In the genomic region with DNA sequence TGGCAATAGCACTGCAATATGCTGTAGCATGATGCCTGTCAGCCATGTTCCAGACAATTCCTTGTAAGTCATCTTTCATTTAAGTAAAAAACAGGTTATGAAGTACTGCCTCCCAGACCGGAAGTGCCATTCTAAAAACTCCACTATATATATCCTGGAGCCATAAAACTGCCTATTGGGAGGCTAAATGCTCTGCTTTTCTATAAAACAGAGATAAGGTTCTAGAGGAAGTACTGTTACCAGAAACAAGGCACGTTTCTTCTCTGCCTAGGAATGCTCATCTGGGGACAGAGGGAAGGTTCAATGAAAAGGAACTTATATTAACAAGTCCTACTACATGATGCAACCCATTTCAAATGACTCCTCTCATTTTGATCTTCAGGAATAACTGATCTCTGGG, we compare ENCODE assay signal across 19 cellular contexts.
"Had no signal": no experiment of that assay in that cellular context is flagged by ENCODE, and none has a peak within 500 bp of the region (broad histone marks: within the 10 kb centered on the region; RNA-seq: fewer than 3 reads in every experiment).

No MANE protein-coding gene starts in this region.

- DNase-seq: erythroblast; heart right ventricle; immature natural killer cell; left ventricle myocardium inferior; lower lobe of right lung; occipital lobe; pancreas; right cardiac atrium; small intestine; stimulated activated CD4-positive, alpha-beta T cell treated with anti-CD3 and anti-CD28 coated beads, Interleukin-12 subunit alpha, Interleukin-12 subunit beta, amount 100 ng/mL, for 4 hours; stimulated activated naive CD4-positive, alpha-beta T cell; stomach; substantia nigra; trophoblast cell had no signal

- H3K27me3 ChIP-seq: heart right ventricle, pancreas, stomach had no signal

- H3K27me3 Mint-ChIP-seq: dendritic cell treated with granulocyte-macrophage colony-stimulating factor and Interleukin-4, amounts not matched to agents 40 ng/mL and 50 ng/mL, for 4 days; memory B cell; progenitor cell of endocrine pancreas had no signal

- H3K4me1 Mint-ChIP-seq: immature natural killer cell, memory B cell had no signal

- H3K4me3 Mint-ChIP-seq: dendritic cell treated with granulocyte-macrophage colony-stimulating factor and Interleukin-4, amounts not matched to agents 40 ng/mL and 50 ng/mL, for 4 days; immature natural killer cell; memory B cell; mesothelial cell of epicardium; nephron had no signal

- H3K27ac ChIP-seq: heart right ventricle, left ventricle myocardium inferior, lower lobe of right lung, pancreas, stomach had no signal

- ATAC-seq: heart right ventricle, lower lobe of right lung, pancreas, right cardiac atrium had no signal

- H3K9me3 Mint-ChIP-seq: dendritic cell treated with granulocyte-macrophage colony-stimulating factor and Interleukin-4, amounts not matched to agents 40 ng/mL and 50 ng/mL, for 4 days; immature natural killer cell had no signal

- H3K9me3 ChIP-seq: heart right ventricle, left ventricle myocardium inferior, lower lobe of right lung, pancreas had no signal

- H3K4me3 ChIP-seq: heart right ventricle, left ventricle myocardium inferior, lower lobe of right lung, pancreas, stomach had no signal

- H3K27ac Mint-ChIP-seq: dendritic cell treated with granulocyte-macrophage colony-stimulating factor and Interleukin-4, amounts not matched to agents 40 ng/mL and 50 ng/mL, for 4 days; immature natural killer cell; memory B cell; mesothelial cell of epicardium; progenitor cell of endocrine pancreas had no signal

- H3K36me3 ChIP-seq: lower lobe of right lung had no signal

- H3K4me1 ChIP-seq: lower lobe of right lung, pancreas, stomach had no signal
